In the genomic region with DNA sequence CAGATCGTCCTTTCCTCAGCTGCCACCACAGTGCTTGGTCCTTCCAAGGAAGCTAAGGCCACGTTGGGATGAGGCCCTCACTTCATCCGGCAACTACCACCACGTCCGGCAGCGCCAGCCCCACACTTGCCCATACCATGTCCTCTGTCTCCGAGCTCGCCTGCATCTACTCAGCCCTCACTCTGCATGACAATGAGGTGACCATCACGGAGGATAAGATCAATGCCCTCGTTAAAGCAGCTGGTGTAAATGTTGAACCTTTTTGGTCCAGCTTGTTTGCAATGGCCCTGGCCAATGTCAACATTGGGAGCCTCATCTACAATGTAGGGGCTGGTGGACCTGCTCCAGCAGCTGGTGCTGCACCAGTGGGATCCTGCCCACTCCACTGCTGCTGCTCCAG, we compare ENCODE assay signal across 27 cellular contexts. TPM values are rescaled to one million over a fixed set of nuclear protein-coding genes. Genes with fewer than 3 reads are reported as not detected.
DNase-seq lines count a peak whose midpoint lies in the region; ATAC-seq and TF ChIP-seq lines count a peak whose summit lies in the region.
"Had no signal": no experiment of that assay in that cellular context is flagged by ENCODE, and none has a peak within 500 bp of the region (broad histone marks: within the 10 kb centered on the region; RNA-seq: fewer than 3 reads in every experiment).

No MANE protein-coding gene starts in this region.

- no peak overlapping the region for H3K4me3 ChIP-seq in coronary artery
- H3K4me3 ChIP-seq: cardiac muscle cell, gastroesophageal sphincter, hepatocyte, left ventricle myocardium inferior, upper lobe of left lung had no signal

- H3K9me3 Mint-ChIP-seq in activated naive CD8-positive, alpha-beta T cell (ENCODE audit: low read depth) = no peaks in the 10 kb centered on the region
- no peaks in the 10 kb centered on the region for H3K9me3 Mint-ChIP-seq in activated naive CD8-positive, alpha-beta T cell treated with anti-CD3 and anti-CD28 coated beads, Interleukin-2, amount 50 U/mL, for 24 hours
- H3K9me3 Mint-ChIP-seq in type B pancreatic cell = no peaks in the 10 kb centered on the region
- H3K9me3 Mint-ChIP-seq: activated naive CD4-positive, alpha-beta T cell treated with anti-CD3 and anti-CD28 coated beads, Interleukin-2, amount 50 U/mL, for 72 hours; dendritic cell treated with granulocyte-macrophage colony-stimulating factor and Interleukin-4, amounts not matched to agents 40 ng/mL and 50 ng/mL, for 4 days had no signal

- H3K27me3 Mint-ChIP-seq in activated naive CD8-positive, alpha-beta T cell = no peaks in the 10 kb centered on the region
- H3K27me3 Mint-ChIP-seq in activated naive CD8-positive, alpha-beta T cell treated with anti-CD3 and anti-CD28 coated beads, Interleukin-2, amount 50 U/mL, for 24 hours = no peaks in the 10 kb centered on the region
- H3K27me3 Mint-ChIP-seq in type B pancreatic cell = no peaks in the 10 kb centered on the region
- H3K27me3 Mint-ChIP-seq: dendritic cell treated with granulocyte-macrophage colony-stimulating factor and Interleukin-4, amounts not matched to agents 40 ng/mL and 50 ng/mL, for 4 days had no signal

- H3K4me3 Mint-ChIP-seq in activated naive CD8-positive, alpha-beta T cell = no peak overlapping the region
- H3K4me3 Mint-ChIP-seq in activated naive CD8-positive, alpha-beta T cell treated with anti-CD3 and anti-CD28 coated beads, Interleukin-2, amount 50 U/mL, for 24 hours = no peak overlapping the region
- H3K4me3 Mint-ChIP-seq in type B pancreatic cell = no peak overlapping the region
- H3K4me3 Mint-ChIP-seq: dendritic cell treated with granulocyte-macrophage colony-stimulating factor and Interleukin-4, amounts not matched to agents 40 ng/mL and 50 ng/mL, for 4 days had no signal

- peaks cover 7% of the 10 kb centered on the region for H3K4me1 Mint-ChIP-seq in activated naive CD8-positive, alpha-beta T cell (ENCODE audit: low read depth)
- no peaks in the 10 kb centered on the region for H3K4me1 Mint-ChIP-seq in activated naive CD8-positive, alpha-beta T cell treated with anti-CD3 and anti-CD28 coated beads, Interleukin-2, amount 50 U/mL, for 24 hours
- no peaks in the 10 kb centered on the region for H3K4me1 Mint-ChIP-seq in type B pancreatic cell (ENCODE audit: unreplicated experiment)

- H3K36me3 Mint-ChIP-seq in activated naive CD8-positive, alpha-beta T cell = peaks cover 11% of the 10 kb centered on the region
- H3K36me3 Mint-ChIP-seq in activated naive CD8-positive, alpha-beta T cell treated with anti-CD3 and anti-CD28 coated beads, Interleukin-2, amount 50 U/mL, for 24 hours (ENCODE audit: low read depth) = peaks cover 56% of the 10 kb centered on the region
- peaks cover 38% of the 10 kb centered on the region for H3K36me3 Mint-ChIP-seq in type B pancreatic cell

- H3K27ac Mint-ChIP-seq in activated naive CD8-positive, alpha-beta T cell = peak overlapping the region; percentile 69
- no peak overlapping the region for H3K27ac Mint-ChIP-seq in activated naive CD8-positive, alpha-beta T cell treated with anti-CD3 and anti-CD28 coated beads, Interleukin-2, amount 50 U/mL, for 24 hours
- H3K27ac Mint-ChIP-seq in type B pancreatic cell = peak overlapping the region; percentile 43
- H3K27ac Mint-ChIP-seq: dendritic cell treated with granulocyte-macrophage colony-stimulating factor and Interleukin-4, amounts not matched to agents 40 ng/mL and 50 ng/mL, for 4 days had no signal

- TF ChIP-seq CTCF in type B pancreatic cell (conservative IDR thresholded peaks at IDR 0.05) (no peak), coronary artery (IDR thresholded peaks at IDR 0.05) (no peak)

- ATAC-seq in activated naive CD8-positive, alpha-beta T cell treated with anti-CD3 and anti-CD28 coated beads, Interleukin-2, amount 50 U/mL, for 24 hours = no peak
- ATAC-seq: activated naive CD4-positive, alpha-beta T cell treated with anti-CD3 and anti-CD28 coated beads, Interleukin-2, amount 50 U/mL, for 72 hours; gastroesophageal sphincter had no signal

- H3K27ac ChIP-seq in coronary artery = no peak overlapping the region
- H3K27ac ChIP-seq: cardiac muscle cell, gastroesophageal sphincter, hepatocyte, left ventricle myocardium inferior, upper lobe of left lung, WERI-Rb-1 had no signal

- DNase-seq in activated naive CD8-positive, alpha-beta T cell treated with anti-CD3 and anti-CD28 coated beads, Interleukin-2, amount 50 U/mL, for 24 hours = no peak
- DNase-seq in SHP77 treated with DMSO at 0.1 percent for 48 hours (lab: John Stamatoyannopoulos, UW) (peak; percentile 80), iPS-NIHi11 (ENCODE audit: low spot score) (peak; percentile 12), type B pancreatic cell (ENCODE audit: extremely low spot score, unreplicated experiment) (no peak), NCI-H1436 treated with DMSO at 0.1 percent for 48 hours (lab: John Stamatoyannopoulos, UW) (no peak), coronary artery (ENCODE audit: low spot score) (no peak), NCI-H510A (lab: John Stamatoyannopoulos, UW) (no peak)
- DNase-seq: aorta, BE2C, Kasumi-1, left ventricle myocardium inferior, NCI-H187, NCI-H2171 treated with DMSO at 0.1 percent for 48 hours, NCI-H524 treated with DMSO at 0.1 percent for 48 hours, occipital lobe, Right ventricle myocardium superior, small intestine, SW 1271, T1000, upper lobe of left lung, WERI-Rb-1 had no signal

RNA-seq across cellular contexts. Expression of a gene that starts 44.9 kb away (rescaled TPM):
- total RNA-seq in type B pancreatic cell (ENCODE audit: low replicate concordance) = 43.3 and 46.3 TPM in 2 replicates

RNA-seq across cellular contexts. Expression of a gene that starts 45.0 kb away (rescaled TPM):
- 20.7 and 26.4 TPM in 2 replicates for total RNA-seq in type B pancreatic cell (ENCODE audit: low replicate concordance)

Comparison
In these comparisons a context has a peak if more than half of its experiments do, and no peak if none do; other contexts are left out.
1. DNase-seq: peak in SHP77 treated with DMSO at 0.1 percent for 48 hours (single experiment) and iPS-NIHi11 (single experiment); none in activated naive CD8-positive, alpha-beta T cell treated with anti-CD3 and anti-CD28 coated beads, Interleukin-2, amount 50 U/mL, for 24 hours (single experiment), type B pancreatic cell (single experiment), NCI-H1436 treated with DMSO at 0.1 percent for 48 hours (single experiment), coronary artery (single experiment) and NCI-H510A (single experiment).